ENCODE assay signal across 8 cellular contexts in the genomic region with DNA sequence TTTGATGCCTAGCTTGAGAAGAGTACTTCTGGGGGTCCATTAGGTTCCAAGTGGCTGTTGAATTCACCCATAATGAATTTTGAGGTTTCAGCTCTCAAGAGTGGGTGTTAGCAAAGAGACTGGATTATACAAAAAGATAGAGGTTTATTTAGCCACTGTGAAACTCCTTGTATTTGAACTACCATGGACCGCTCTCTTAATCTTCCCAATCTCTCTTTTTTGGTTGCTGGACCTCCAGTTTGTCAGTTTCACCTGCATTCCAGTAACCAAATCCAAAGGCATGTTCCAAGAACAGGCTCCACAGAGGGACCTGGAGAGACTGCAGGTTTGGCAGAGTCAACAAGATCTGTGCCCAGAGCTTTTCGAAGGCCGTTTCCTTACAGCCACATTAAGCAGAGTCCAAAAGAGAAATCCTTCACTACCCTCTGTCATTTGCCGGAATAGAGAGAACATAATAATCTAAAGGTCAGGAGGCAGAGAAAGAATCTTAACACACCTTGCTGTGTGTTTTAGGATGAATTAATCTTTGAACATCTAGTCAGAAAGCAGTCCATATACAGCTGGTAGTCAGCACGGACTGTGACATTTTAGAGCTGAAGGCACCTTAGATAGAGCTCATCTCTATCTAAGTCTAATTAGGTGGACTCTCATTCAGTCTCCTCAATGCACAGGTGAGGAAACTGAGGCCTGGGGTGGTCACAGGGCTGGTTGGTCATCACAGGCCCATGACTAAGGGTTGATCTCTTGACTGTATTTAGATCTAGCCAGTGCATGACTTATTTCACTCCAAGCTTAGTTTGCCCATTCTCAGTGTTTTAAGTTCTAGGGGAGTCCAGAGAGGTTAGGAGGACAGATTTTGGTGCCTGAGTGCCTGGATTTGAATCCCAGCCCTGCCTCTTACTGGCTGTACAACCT. TPM values are rescaled to one million over a fixed set of nuclear protein-coding genes. Genes with fewer than 3 reads are reported as not detected.
DNase-seq lines count a peak whose midpoint lies in the region; ATAC-seq and TF ChIP-seq lines count a peak whose summit lies in the region.

No MANE protein-coding gene starts in this region.

- no peak overlapping the region for H3K27ac Mint-ChIP-seq in Caco-2 (ENCODE audit: unreplicated experiment)

- H3K4me1 ChIP-seq in Caco-2 (peaks cover 18% of the 10 kb centered on the region), neuronal stem cell (ENCODE audit: control insufficient read depth in 2 of 2, insufficient read depth in 1 of 2, low read depth in 1 of 2, low read length in 2 of 2) (peaks cover 11 to 14% of the 10 kb centered on the region in 2 donors)

- H3K4ac ChIP-seq in neuronal stem cell (ENCODE audit: low read length): no peak overlapping the region

- H3K27ac ChIP-seq in cingulate gyrus (ENCODE audit: low read depth, low read length): peak overlapping the region; percentile 87
- H3K27ac ChIP-seq in neuronal stem cell (replicated peaks; ENCODE audit: low read length): no peak overlapping the region

- H2AFZ ChIP-seq in neuronal stem cell (ENCODE audit: low read length): no peak overlapping the region

- no peaks in the 10 kb centered on the region for H3K9me3 Mint-ChIP-seq in Caco-2 (ENCODE audit: unreplicated experiment)

- TSS peak; percentile 36 for BruUV-seq in Caco-2 (replicated peaks; lab: Mats Ljungman, UMichigan)

- H3K4me1 Mint-ChIP-seq in Caco-2 (ENCODE audit: low read depth, unreplicated experiment): peaks cover 16% of the 10 kb centered on the region

- no peak overlapping the region for H3K23ac ChIP-seq in neuronal stem cell (ENCODE audit: low read depth, low read length, poor library complexity)

- CTCF ChIA-PET in Caco-2 (lab: Charles Lee): interaction anchor here (1.2 to 2.4 kb wide), 3 partner anchors 32 to 88 kb away, joined by 3 to 13 read pairs (median 6); no protein-coding TSS in a partner anchor

- H3K4me3 Mint-ChIP-seq in Caco-2 (ENCODE audit: unreplicated experiment): no peak overlapping the region

- H3K36me3 ChIP-seq in Caco-2 (ENCODE audit: control insufficient read depth, insufficient read depth, low read length) (no peaks in the 10 kb centered on the region), neuronal stem cell (replicated peaks in 1 of 2; ENCODE audit: control insufficient read depth in 2 of 2, insufficient read depth in 2 of 2, low read length in 2 of 2) (no peaks in the 10 kb centered on the region)

- no peak overlapping the region for H4K91ac ChIP-seq in neuronal stem cell (ENCODE audit: low read depth, low read length, poor library complexity)

- no peak overlapping the region for H4K8ac ChIP-seq in neuronal stem cell (ENCODE audit: low read depth, low read length)

- no peaks in the 10 kb centered on the region for H3K27me3 Mint-ChIP-seq in Caco-2 (ENCODE audit: insufficient read depth, unreplicated experiment)

- no peaks in the 10 kb centered on the region for H3K27me3 ChIP-seq in Caco-2 (replicated peaks; ENCODE audit: control insufficient read depth, insufficient read depth, low read length)
- H3K27me3 ChIP-seq in neuronal stem cell (ENCODE audit: control insufficient read depth in 3 of 3, insufficient read depth in 3 of 3, low read depth in 1 of 3, low read length in 3 of 3): no peaks in the 10 kb centered on the region

- H2AK5ac ChIP-seq in neuronal stem cell (ENCODE audit: low read depth, low read length): no peak overlapping the region

- WGBS in neuronal stem cell (ENCODE audit: extremely low coverage in 2 of 2, insufficient read length in 2 of 2, insufficient replicate concordance in 1 of 2), 2 donors: no CpG with 5 or more reads among the region's 5 CpGs

- POLR2A ChIA-PET in Caco-2 (lab: Charles Lee): interaction anchor here (0.6 kb wide), 1 partner anchor 36 kb away, joined by 3 read pairs; no protein-coding TSS in a partner anchor

- no peak overlapping the region for H2BK15ac ChIP-seq in neuronal stem cell (ENCODE audit: low read length)

- DNase-seq in Caco-2 (no peak), NCI-H187 (lab: John Stamatoyannopoulos, UW) (peak; percentile 62 to 81), neuronal stem cell (ENCODE audit: low spot score) (no peak), nucleus accumbens (lab: John Stamatoyannopoulos, UW) (no peak)

- H2BK5ac ChIP-seq in neuronal stem cell (ENCODE audit: low read length): no peak overlapping the region

- H3K9me3 ChIP-seq in Caco-2: no peaks in the 10 kb centered on the region; the same call in 1 of the 2 replicates
- H3K9me3 ChIP-seq in neuronal stem cell (replicated peaks in 1 of 2; ENCODE audit: control insufficient read depth in 2 of 2, insufficient read depth in 1 of 2, low read depth in 1 of 2, low read length in 2 of 2): no peaks in the 10 kb centered on the region

- ATAC-seq in HG02840 (IDR thresholded peaks at IDR 0.05; ENCODE audit: low FRiP score, unreplicated experiment): no peak
- no peak for ATAC-seq in HG03108 (IDR thresholded peaks at IDR 0.05; ENCODE audit: unreplicated experiment)
- no peak for ATAC-seq in HG02642 (IDR thresholded peaks at IDR 0.05; ENCODE audit: poor library complexity, unreplicated experiment)

- H2BK12ac ChIP-seq in neuronal stem cell (ENCODE audit: low read length): peak overlapping the region; percentile 93

- H3K4me3 ChIP-seq in Caco-2 (ENCODE audit: low read depth, low read length): peak overlapping the region; percentile 61
- H3K4me3 ChIP-seq in neuronal stem cell (ENCODE audit: low read length in 2 of 2): peak overlapping the region in 1 of 2 donors; percentile 66

- H3K36me3 Mint-ChIP-seq in Caco-2 (ENCODE audit: insufficient read depth, unreplicated experiment): peaks cover 8% of the 10 kb centered on the region

- intact Hi-C loops in Caco-2 (cut with micrococcal nuclease; ENCODE audit: unreplicated experiment): loop anchor here (2.0 kb wide), 1 partner anchor 33 kb away; no protein-coding TSS in a partner anchor

- no peak overlapping the region for H3K9ac ChIP-seq in neuronal stem cell (ENCODE audit: low read depth, low read length, poor library complexity)

- H3K79me1 ChIP-seq in neuronal stem cell (ENCODE audit: low read depth, low read length): peaks cover 2% of the 10 kb centered on the region

- H2BK120ac ChIP-seq in neuronal stem cell (ENCODE audit: low read depth, low read length): no peak overlapping the region

- no peak for TF ChIP-seq CTCF in Caco-2 (IDR thresholded peaks at IDR 0.05; ENCODE audit: insufficient read depth in 1 of 2, low read depth in 1 of 2, low read length in 1 of 2, severe bottlenecking in 1 of 2, unreplicated experiment in 1 of 2)

- no peak overlapping the region for H3K14ac ChIP-seq in neuronal stem cell (ENCODE audit: low read length)

- H3K4me2 ChIP-seq in neuronal stem cell (ENCODE audit: insufficient read depth, low read length, poor library complexity, severe bottlenecking): no peak overlapping the region

- H3K18ac ChIP-seq in neuronal stem cell (ENCODE audit: low read length): no peak overlapping the region

RNA-seq across cellular contexts. Expression of gene ABHD2, which starts 1.3 kb away (rescaled TPM):
- 56.4 and 63.0 TPM in 2 replicates for total RNA-seq in Caco-2 (2022)
- 7.2 TPM for polyA plus RNA-seq in neuronal stem cell (2013, experiment 1 of 2)
- 7.2 TPM for polyA plus RNA-seq in neuronal stem cell (2013, experiment 2 of 2)

Comparison
In these comparisons a context has a peak if more than half of its experiments do, and no peak if none do; other contexts are left out.
1. DNase-seq: peak in NCI-H187 (2 of 2); none in Caco-2 (0 of 2), neuronal stem cell (single experiment) and nucleus accumbens (0 of 56).